ENCODE assay signal across 8 cellular contexts in the genomic region with DNA sequence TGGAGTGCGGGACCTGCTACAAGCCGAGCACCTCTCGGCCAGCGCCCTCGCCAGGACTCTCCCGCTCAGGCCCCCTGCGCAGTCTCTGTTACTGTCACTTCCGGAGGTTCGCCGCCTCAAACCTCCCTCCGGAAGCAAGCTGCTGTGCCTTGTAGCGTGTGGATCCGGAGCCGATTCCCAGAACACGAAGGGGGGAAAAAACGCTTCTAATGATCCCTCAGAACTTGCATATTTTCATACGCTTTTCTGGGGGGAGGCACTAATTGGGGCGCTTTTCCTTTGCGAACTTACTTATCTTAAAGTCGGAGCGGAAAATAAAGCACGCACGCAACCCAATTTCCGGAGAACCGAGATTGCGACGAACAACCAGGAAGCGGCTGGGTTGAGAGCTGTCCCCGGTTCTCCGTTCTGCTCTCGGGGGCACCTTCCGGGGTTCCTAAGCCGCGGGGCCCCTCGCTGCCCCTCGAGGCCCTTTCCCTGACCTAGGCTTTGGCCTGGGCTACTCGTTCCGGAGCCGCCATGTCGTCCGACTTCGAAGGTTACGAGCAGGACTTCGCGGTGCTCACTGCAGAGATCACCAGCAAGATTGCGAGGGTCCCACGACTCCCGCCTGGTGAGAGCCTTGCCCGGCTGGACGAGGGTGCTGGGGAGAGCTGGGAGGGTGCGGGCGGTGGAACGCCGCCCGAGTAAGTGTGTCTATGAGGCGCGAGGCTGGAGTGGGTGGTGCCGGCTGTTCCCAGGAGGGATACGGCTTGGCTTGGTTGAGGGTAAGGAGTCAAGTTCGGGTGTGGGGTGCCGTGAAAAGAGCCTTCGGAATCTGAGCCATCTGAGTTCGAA. TPM values are rescaled to one million over a fixed set of nuclear protein-coding genes. Genes with fewer than 3 reads are reported as not detected.
A peak's percentile ranks its signal among the peaks of the same experiment; 100 is the strongest.
DNase-seq lines count a peak whose midpoint lies in the region; ATAC-seq, FAIRE-seq and TF ChIP-seq lines count a peak whose summit lies in the region.

A gene (plus strand): TSS at position 361 of the 837 bp plus-strand sequence. CDS start 159 bp downstream, at position 520.
A gene with protein sequence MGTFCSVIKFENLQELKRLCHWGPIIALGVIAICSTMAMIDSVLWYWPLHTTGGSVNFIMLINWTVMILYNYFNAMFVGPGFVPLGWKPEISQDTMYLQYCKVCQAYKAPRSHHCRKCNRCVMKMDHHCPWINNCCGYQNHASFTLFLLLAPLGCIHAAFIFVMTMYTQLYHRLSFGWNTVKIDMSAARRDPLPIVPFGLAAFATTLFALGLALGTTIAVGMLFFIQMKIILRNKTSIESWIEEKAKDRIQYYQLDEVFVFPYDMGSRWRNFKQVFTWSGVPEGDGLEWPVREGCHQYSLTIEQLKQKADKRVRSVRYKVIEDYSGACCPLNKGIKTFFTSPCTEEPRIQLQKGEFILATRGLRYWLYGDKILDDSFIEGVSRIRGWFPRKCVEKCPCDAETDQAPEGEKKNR (minus strand): TSS at position 60 of the 837 bp plus-strand sequence. CDS start 1,478 bp downstream, outside the sequence.

- H4K20me1 ChIP-seq in OCI-LY3 (ENCODE audit: insufficient read depth, low read length): no peaks in the 10 kb centered on the region

- H3K4me3 ChIP-seq in OCI-LY3 (ENCODE audit: low read length) (peak within 1 kb of the TSS; percentile 100), epithelial cell of proximal tubule (ENCODE audit: low read depth, low read length) (peak within 1 kb of the TSS; percentile 99), mucosa of rectum (ENCODE audit: low read length in 2 of 2) (peak within 1 kb of the TSS; percentile 87 to 99)

- FAIRE-seq in D721Med (lab: Jason Lieb, UNC) (no peak), HTR-8/SVneo (lab: Jason Lieb, UNC) (no peak)

- H3K27ac ChIP-seq in OCI-LY3 (ENCODE audit: low read length) (peak within 1 kb of the TSS; percentile 59), mucosa of rectum (ENCODE audit: low read depth in 2 of 2, low read length in 2 of 2) (peak within 1 kb of the TSS; percentile 83 to 84)

- H3K9me3 ChIP-seq in OCI-LY3 (ENCODE audit: insufficient read depth, low read length) (no peaks in the 10 kb centered on the region), mucosa of rectum (ENCODE audit: control insufficient read depth in 2 of 2, low read length in 2 of 2) (no peaks in the 10 kb centered on the region)

- H3K79me2 ChIP-seq in OCI-LY3 (ENCODE audit: low read length): peaks cover 49% of the 10 kb centered on the region

- H3K4me1 ChIP-seq in OCI-LY3 (ENCODE audit: low read length) (peaks cover 11% of the 10 kb centered on the region), mucosa of rectum (ENCODE audit: control insufficient read depth in 2 of 2, insufficient read depth in 2 of 2, low read length in 2 of 2) (peaks cover 7 to 12% of the 10 kb centered on the region in 2 donors)

- ATAC-seq in GM21367 (IDR thresholded peaks at IDR 0.05; ENCODE audit: unreplicated experiment): peak; percentile 88

- peak; percentile 16 for DNase-seq in D721Med (ENCODE audit: insufficient read length, low spot score)
- DNase-seq in HTR-8/SVneo (ENCODE audit: insufficient read length, low spot score): peak; percentile 64
- peak; percentile 76 for DNase-seq in activated T-cell treated with anti-CD3 and anti-CD28 coated beads for 4 hours
- no peak for DNase-seq in epithelial cell of proximal tubule (ENCODE audit: low read depth)
- DNase-seq in stimulated activated CD8-positive, alpha-beta memory T cell treated with anti-CD3 and anti-CD28 coated beads, Interleukin-7, amount 100 ng/mL, for 1 hour (ENCODE audit: low read depth in 2 of 2): peak; percentile 62 to 73

- TF ChIP-seq CTCF in D721Med (IDR thresholded peaks at IDR 0.05; ENCODE audit: insufficient read depth, missing control alignments) (peak; percentile 7), OCI-LY3 (IDR thresholded peaks at IDR 0.05; ENCODE audit: low read depth, low read length) (no peak), epithelial cell of proximal tubule (conservative IDR thresholded peaks at IDR 0.05; ENCODE audit: low read depth, low read length) (peak; percentile 19)

- H3K27me3 ChIP-seq in OCI-LY3 (ENCODE audit: low read depth, low read length): no peaks in the 10 kb centered on the region
- no peaks in the 10 kb centered on the region for H3K27me3 ChIP-seq in mucosa of rectum (ENCODE audit: control insufficient read depth in 2 of 2, insufficient read depth in 2 of 2, low read length in 2 of 2)

- H3K9ac ChIP-seq in OCI-LY3 (ENCODE audit: low read length): peak within 1 kb of the TSS; percentile 99
- peak within 1 kb of the TSS; percentile 91 to 96 for H3K9ac ChIP-seq in mucosa of rectum (ENCODE audit: low read depth in 1 of 2, low read length in 2 of 2)

- H3K36me3 ChIP-seq in OCI-LY3 (replicated peaks; ENCODE audit: low read depth, low read length) (peaks cover 12% of the 10 kb centered on the region), mucosa of rectum (ENCODE audit: control insufficient read depth in 2 of 2, insufficient read depth in 2 of 2, low read length in 2 of 2) (peaks cover 5 to 13% of the 10 kb centered on the region in 2 donors)

- peak within 1 kb of the TSS; percentile 91 for H3K4me2 ChIP-seq in OCI-LY3 (ENCODE audit: low read length)

- peak within 1 kb of the TSS; percentile 88 for H2AFZ ChIP-seq in OCI-LY3 (ENCODE audit: low read depth, low read length)

RNA-seq across cellular contexts. Expression of the first gene that starts in this region (rescaled TPM):
- total RNA-seq in epithelial cell of proximal tubule: 13.5 and 30.1 TPM in 2 replicates

RNA-seq across cellular contexts. Expression of the second gene that starts in this region (rescaled TPM):
- total RNA-seq in epithelial cell of proximal tubule: 17.5 and 22.1 TPM in 2 replicates
